In the genomic region with DNA sequence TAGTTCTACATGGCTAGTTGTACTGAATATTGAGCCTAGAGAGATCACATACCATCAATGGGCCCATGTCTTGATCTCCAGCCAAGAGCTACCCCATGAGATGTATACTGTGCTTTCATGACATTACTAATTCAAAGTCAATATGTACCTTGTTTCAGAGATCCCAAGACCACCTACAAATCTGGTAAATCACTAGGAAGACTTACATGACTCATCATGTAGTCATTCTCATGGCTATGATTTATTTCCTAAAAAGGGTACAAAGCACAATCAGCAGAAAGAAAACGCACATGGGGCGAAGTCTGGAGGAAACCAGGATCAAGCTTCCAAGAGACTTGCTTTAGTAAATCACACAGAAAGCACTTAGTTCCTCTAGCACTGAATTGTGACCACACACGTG, we compare ENCODE assay signal across 16 cellular contexts.
DNase-seq lines count a peak whose midpoint lies in the region; ATAC-seq and TF ChIP-seq lines count a peak whose summit lies in the region.
"Had no signal": no experiment of that assay in that cellular context is flagged by ENCODE, and none has a peak within 500 bp of the region (broad histone marks: within the 10 kb centered on the region; RNA-seq: fewer than 3 reads in every experiment).

No MANE protein-coding gene starts in this region.

- H3K9me3 ChIP-seq in fibroblast of lung (ENCODE audit: control insufficient read depth, insufficient read depth, low read depth, low read length) (no peaks in the 10 kb centered on the region), stomach (no peaks in the 10 kb centered on the region)
- H3K9me3 ChIP-seq: left lung, right atrium auricular region had no signal

- DNase-seq in H4 (ENCODE audit: low spot score), result peak; percentile 17
- peak; percentile 21 for DNase-seq in RWPE1 (ENCODE audit: low spot score)
- DNase-seq in fibroblast of lung (ENCODE audit: low read depth in 2 of 2), result peak; percentile 76 to 77
- peak; percentile 87 for DNase-seq in renal cortical epithelial cell (ENCODE audit: low read depth)
- DNase-seq in natural killer cell, result no peak
- no peak for DNase-seq in stomach
- DNase-seq: Kasumi-1; left lung; NCI-H2029 treated with DMSO at 0.1 percent for 48 hours; NCI-H82; stimulated activated CD4-positive, alpha-beta T cell treated with anti-CD3 and anti-CD28 coated beads, Interleukin-4, amount 100 ng/mL, for 1 hour had no signal

- no peak overlapping the region for H3K4me2 ChIP-seq in fibroblast of lung (ENCODE audit: extremely low read depth, insufficient read depth, low read length)
- H3K4me2 ChIP-seq: GM23338 had no signal

- no peaks in the 10 kb centered on the region for H3K9me3 Mint-ChIP-seq in natural killer cell
- H3K9me3 Mint-ChIP-seq: GM23338 had no signal

- no peak for TF ChIP-seq EP300 in stomach (IDR thresholded peaks at IDR 0.05)

- H3K27me3 Mint-ChIP-seq in natural killer cell (ENCODE audit: low read depth in 2 of 2), result no peaks in the 10 kb centered on the region

- TF ChIP-seq CTCF in RWPE1 (conservative IDR thresholded peaks at IDR 0.05; ENCODE audit: low read depth), result no peak
- TF ChIP-seq CTCF in fibroblast of lung (conservative IDR thresholded peaks at IDR 0.05 in 1 of 2, IDR thresholded peaks at IDR 0.05 in 1 of 2; ENCODE audit: low read depth in 1 of 2, low read length in 2 of 2), result no peak
- TF ChIP-seq CTCF in natural killer cell (IDR thresholded peaks at IDR 0.05), result no peak
- no peak for TF ChIP-seq CTCF in stomach (IDR thresholded peaks at IDR 0.05)

- H3K4me1 Mint-ChIP-seq in natural killer cell, result peaks cover 7% of the 10 kb centered on the region in 2 donors

- no peak overlapping the region for H3K9ac ChIP-seq in fibroblast of lung (ENCODE audit: insufficient read depth, low read length)

- no peak overlapping the region for H3K27ac Mint-ChIP-seq in natural killer cell
- H3K27ac Mint-ChIP-seq: GM23338; natural killer cell treated with Interleukin-12 subunit alpha and Interleukin-12 subunit beta and Interleukin-15 and Interleukin-18, amount 100 ng/mL, for 72 hours had no signal

- H3K4me3 ChIP-seq in fibroblast of lung (replicated peaks in 1 of 4; ENCODE audit: control extremely low read depth in 1 of 4, insufficient read depth in 1 of 4, low read depth in 3 of 4, low read length in 4 of 4) (no peak overlapping the region), stomach (no peak overlapping the region)
- H3K4me3 ChIP-seq: GM23338, left lung, right atrium auricular region had no signal

- H3K36me3 Mint-ChIP-seq in natural killer cell, result no peaks in the 10 kb centered on the region

- H3K27ac ChIP-seq in RWPE1, result no peak overlapping the region
- H3K27ac ChIP-seq in fibroblast of lung (ENCODE audit: insufficient read depth, low read length), result no peak overlapping the region
- no peak overlapping the region for H3K27ac ChIP-seq in stomach
- H3K27ac ChIP-seq: C4-2B, left lung, right atrium auricular region had no signal

- H3K36me3 ChIP-seq in fibroblast of lung (ENCODE audit: control insufficient read depth, insufficient read depth, low read length), result no peaks in the 10 kb centered on the region
- no peaks in the 10 kb centered on the region for H3K36me3 ChIP-seq in stomach
- H3K36me3 ChIP-seq: left lung, right atrium auricular region had no signal

- intact Hi-C loops in natural killer cell (cut with micrococcal nuclease) (no loop called here), stomach (cut with DNase I; ENCODE audit: low total_unique reads) (no loop called here)

- WGBS in stomach, 5 donors, result 64 to 85% (median 81%) methylated on average over 3 of the region's 3 CpGs

- no peak for ATAC-seq in natural killer cell
- no peak for ATAC-seq in GM18909 (IDR thresholded peaks at IDR 0.05; ENCODE audit: poor library complexity, unreplicated experiment)
- ATAC-seq: GM23338; left lung; natural killer cell treated with Interleukin-12 subunit alpha and Interleukin-12 subunit beta and Interleukin-15 and Interleukin-18, amount 100 ng/mL, for 72 hours had no signal

- CTCF ChIA-PET in RWPE1 (lab: Yijun Ruan, JAX), result interaction anchor here (0.6 kb wide), 1 partner anchor 8 kb away, joined by 5 read pairs; no protein-coding TSS in a partner anchor

- no peaks in the 10 kb centered on the region for H3K27me3 ChIP-seq in fibroblast of lung (ENCODE audit: control insufficient read depth, insufficient read depth, low read length)
- no peaks in the 10 kb centered on the region for H3K27me3 ChIP-seq in stomach
- H3K27me3 ChIP-seq: left lung, right atrium auricular region had no signal

- no peaks in the 10 kb centered on the region for H3K79me2 ChIP-seq in fibroblast of lung (ENCODE audit: control insufficient read depth, insufficient read depth, low read length)

- no peak overlapping the region for H2AFZ ChIP-seq in fibroblast of lung (ENCODE audit: low read length)
- H2AFZ ChIP-seq: GM23338 had no signal

- H3K4me1 ChIP-seq in fibroblast of lung (ENCODE audit: control insufficient read depth, extremely low read depth, insufficient read depth, low read length) (no peaks in the 10 kb centered on the region), stomach (peaks cover 0 to 9% (median 0%) of the 10 kb centered on the region in 4 donors)
- H3K4me1 ChIP-seq: right atrium auricular region had no signal

- H4K20me1 ChIP-seq in fibroblast of lung (ENCODE audit: control insufficient read depth, extremely low read depth, insufficient read depth, low read length), result no peaks in the 10 kb centered on the region

- H3K4me3 Mint-ChIP-seq in natural killer cell, result no peak overlapping the region
- H3K4me3 Mint-ChIP-seq: GM23338; natural killer cell treated with Interleukin-12 subunit alpha and Interleukin-12 subunit beta and Interleukin-15 and Interleukin-18, amount 100 ng/mL, for 72 hours had no signal

- POLR2A ChIA-PET in RWPE1 (lab: Yijun Ruan, JAX; ENCODE audit: low non-redundant PET), result no interaction called here

- TF ChIP-seq POLR2A in stomach (IDR thresholded peaks at IDR 0.05), result no peak

Comparison
In these comparisons a context has a peak if more than half of its experiments do, and no peak if none do; other contexts are left out.
1. DNase-seq: peak in H4 (single experiment), RWPE1 (single experiment), fibroblast of lung (2 of 2) and renal cortical epithelial cell (single experiment); none in natural killer cell (single experiment) and stomach (single experiment).